In the genomic region with DNA sequence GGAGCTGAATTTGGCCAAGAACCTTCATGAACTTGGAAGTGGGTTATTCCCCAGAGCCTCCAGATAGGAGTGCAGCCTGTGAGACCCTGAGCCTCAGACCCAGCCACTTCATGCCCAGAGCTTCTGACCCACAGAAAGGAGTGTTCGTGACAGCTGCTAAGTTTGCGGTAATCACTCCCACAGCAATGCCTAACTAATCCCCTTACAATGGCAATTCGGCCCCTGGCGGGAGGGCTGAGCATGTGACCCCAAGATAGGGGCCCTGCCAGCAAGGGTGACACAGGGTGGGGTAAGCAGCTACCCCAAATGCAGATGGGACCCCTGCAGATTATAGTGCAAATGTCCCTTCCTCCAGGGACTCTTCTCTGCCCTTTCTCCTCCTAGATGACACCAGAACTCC, we compare ENCODE assay signal across 26 cellular contexts. TPM values are rescaled to one million over a fixed set of nuclear protein-coding genes. Genes with fewer than 3 reads are reported as not detected.
A peak's percentile ranks its signal among the peaks of the same experiment; 100 is the strongest.
DNase-seq lines count a peak whose midpoint lies in the region; ATAC-seq, FAIRE-seq and TF ChIP-seq lines count a peak whose summit lies in the region.
"Had no signal": no experiment of that assay in that cellular context is flagged by ENCODE, and none has a peak within 500 bp of the region (broad histone marks: within the 10 kb centered on the region; RNA-seq: fewer than 3 reads in every experiment).

No MANE protein-coding gene starts in this region.

- H3K27me3 ChIP-seq in SJCRH30 (no peaks in the 10 kb centered on the region), endothelial cell of umbilical vein (ENCODE audit: control insufficient read depth in 2 of 2, insufficient read depth in 2 of 2, low read length in 2 of 2) (peaks cover 0 to 2% of the 10 kb centered on the region in 2 experiments), parathyroid adenoma (ENCODE audit: control insufficient read depth, insufficient read depth, low read length) (no peaks in the 10 kb centered on the region)
- H3K27me3 ChIP-seq: BE2C had no signal

- H3K4me1 ChIP-seq in SJCRH30 = peaks cover 19% of the 10 kb centered on the region
- H3K4me1 ChIP-seq in endothelial cell of umbilical vein (ENCODE audit: control insufficient read depth, extremely low read depth, insufficient read depth, low read length) = no peaks in the 10 kb centered on the region
- peaks cover 57% of the 10 kb centered on the region for H3K4me1 ChIP-seq in parathyroid adenoma

- TF ChIP-seq POLR2A in endothelial cell of umbilical vein (IDR thresholded peaks at IDR 0.05; ENCODE audit: low read depth, low read length) = no peak

- DNase-seq in NCI-H82 (lab: John Stamatoyannopoulos, UW) (peak; percentile 58), SJCRH30 (peak; percentile 69 to 80), endothelial cell of umbilical vein (ENCODE audit: low read depth, low spot score) (no peak), A172 (ENCODE audit: low spot score) (no peak)
- DNase-seq: ACHN; BE2C; C1 segment of cervical spinal cord; CD4-positive, CD25-positive, alpha-beta regulatory T cell; CD8-positive, alpha-beta memory T cell; COR-L47; DMS 273 treated with DMSO at 0.1 percent for 48 hours; DMS53; DND-41; EL; GM23248; HCEC 1CT had no signal

- no peak overlapping the region for H3K4me2 ChIP-seq in endothelial cell of umbilical vein (ENCODE audit: insufficient read depth, low read length)
- no peak overlapping the region for H3K4me2 ChIP-seq in parathyroid adenoma (ENCODE audit: low read length)

- no peak for TF ChIP-seq CTCF in endothelial cell of umbilical vein (IDR thresholded peaks at IDR 0.05; ENCODE audit: extremely low read depth in 1 of 2, insufficient read depth in 1 of 2, low read depth in 1 of 2, low read length in 2 of 2)
- no peak for TF ChIP-seq CTCF in parathyroid adenoma (IDR thresholded peaks at IDR 0.05)

- intact Hi-C loops in endothelial cell of umbilical vein (cut with micrococcal nuclease) = no loop called here

- no TSS peak for BruUV-seq in endothelial cell of umbilical vein (replicated peaks; lab: Mats Ljungman, UMichigan)

- no peaks in the 10 kb centered on the region for H3K79me2 ChIP-seq in endothelial cell of umbilical vein (ENCODE audit: control insufficient read depth, insufficient read depth, low read length)
- no peaks in the 10 kb centered on the region for H3K79me2 ChIP-seq in parathyroid adenoma

- H3K36me3 ChIP-seq in SJCRH30 (no peaks in the 10 kb centered on the region), endothelial cell of umbilical vein (ENCODE audit: control insufficient read depth in 2 of 2, extremely low read depth in 1 of 2, insufficient read depth in 2 of 2, low read length in 2 of 2) (no peaks in the 10 kb centered on the region), parathyroid adenoma (ENCODE audit: control insufficient read depth, insufficient read depth, low read length) (no peaks in the 10 kb centered on the region)
- H3K36me3 ChIP-seq: BE2C had no signal

- H3K9ac ChIP-seq in endothelial cell of umbilical vein (replicated peaks; ENCODE audit: extremely low read depth, insufficient read depth, low read length) (no peak overlapping the region), parathyroid adenoma (no peak overlapping the region)
- H3K9ac ChIP-seq: GM23248 had no signal

- CTCF ChIA-PET in endothelial cell of umbilical vein (lab: Charles Lee) = no interaction called here

- POLR2A ChIA-PET in endothelial cell of umbilical vein (lab: Charles Lee) = no interaction called here

- H3K27ac ChIP-seq in SJCRH30 = peak overlapping the region; percentile 71
- no peak overlapping the region for H3K27ac ChIP-seq in endothelial cell of umbilical vein (ENCODE audit: insufficient read depth, low read depth, low read length)
- H3K27ac ChIP-seq in parathyroid adenoma = peak overlapping the region; percentile 100
- H3K27ac ChIP-seq: GM23248 had no signal

- H3K9me3 ChIP-seq in SJCRH30 (replicated peaks) (no peaks in the 10 kb centered on the region), endothelial cell of umbilical vein (replicated peaks; ENCODE audit: control insufficient read depth, insufficient read depth, low read length) (no peaks in the 10 kb centered on the region), parathyroid adenoma (ENCODE audit: control insufficient read depth, low read length) (no peaks in the 10 kb centered on the region)
- H3K9me3 ChIP-seq: BE2C had no signal

- peak; percentile 31 for FAIRE-seq in endothelial cell of umbilical vein (lab: Jason Lieb, UNC)
- FAIRE-seq: A204.1, GM12878, GM19239, HepG2 had no signal

- H2AFZ ChIP-seq in endothelial cell of umbilical vein (ENCODE audit: low read depth, low read length) (no peak overlapping the region), parathyroid adenoma (no peak overlapping the region)
- H2AFZ ChIP-seq: GM23248 had no signal

- H4K20me1 ChIP-seq in endothelial cell of umbilical vein (replicated peaks; ENCODE audit: control insufficient read depth, extremely low read depth, insufficient read depth, low read length) = no peaks in the 10 kb centered on the region

- H3K9me1 ChIP-seq in endothelial cell of umbilical vein (replicated peaks; ENCODE audit: control insufficient read depth, extremely low read depth, insufficient read depth, low read length) = no peaks in the 10 kb centered on the region

- ATAC-seq in HG02588 (IDR thresholded peaks at IDR 0.05; ENCODE audit: unreplicated experiment) (no peak), HG02623 (IDR thresholded peaks at IDR 0.05; ENCODE audit: unreplicated experiment) (no peak)
- ATAC-seq: GM12878, HepG2 had no signal

- dilution Hi-C loops in endothelial cell of umbilical vein (cut with MboI; ENCODE audit: extremely low pct_ligation_motif_present, low sequenced_read_pairs) = no loop called here

- H3K4me3 ChIP-seq in SJCRH30 (no peak overlapping the region), endothelial cell of umbilical vein (replicated peaks in 1 of 3; ENCODE audit: insufficient read depth in 1 of 3, low read depth in 1 of 3, low read length in 3 of 3) (no peak overlapping the region), parathyroid adenoma (ENCODE audit: low read depth, low read length) (no peak overlapping the region)
- H3K4me3 ChIP-seq: GM12878, GM23248 had no signal

TF ChIP-seq in endothelial cell of umbilical vein, 7 proteins besides CTCF, POLR2A, EP300 and RAD21 (continues in another document):
- no peak for TF ChIP-seq JUN (IDR thresholded peaks at IDR 0.05; ENCODE audit: borderline replicate concordance, insufficient read depth, insufficient read length, low read depth)
- no peak for TF ChIP-seq EZH2 (IDR thresholded peaks at IDR 0.05; ENCODE audit: borderline replicate concordance, low read depth, low read length, severe bottlenecking)
- TF ChIP-seq GATA2 (IDR thresholded peaks at IDR 0.05; ENCODE audit: insufficient read depth, insufficient read length, low read depth, low read length) = no peak
- TF ChIP-seq MYC (IDR thresholded peaks at IDR 0.05; ENCODE audit: low read depth, low read length) = no peak
- TF ChIP-seq FOS (IDR thresholded peaks at IDR 0.05; ENCODE audit: borderline replicate concordance, insufficient read depth, low read length) = no peak
- no peak for TF ChIP-seq POLR2AphosphoS5 (IDR thresholded peaks at IDR 0.05; ENCODE audit: insufficient read depth, low read depth, low read length)

RNA-seq across cellular contexts. Expression of a gene that starts 22.5 kb away (rescaled TPM):
- not detected in 2 replicates for total RNA-seq in SJCRH30 (2014; rRNA removed; shearing (Covaris generic))
- total RNA-seq in endothelial cell of umbilical vein = not detected in 2 replicates
- polyA plus RNA-seq in endothelial cell of umbilical vein = not detected in 2 replicates
- not detected in 2 replicates for polyA plus RNA-seq in endothelial cell of umbilical vein (2011; cell fraction: cytosol; rRNA removed)
- polyA plus RNA-seq in endothelial cell of umbilical vein (2011; cell fraction: nucleus; rRNA removed) = not detected in 2 replicates
- not detected in 2 replicates for polyA plus RNA-seq in endothelial cell of umbilical vein (2012)
- not detected in 2 replicates for polyA minus RNA-seq in endothelial cell of umbilical vein
- not detected for polyA minus RNA-seq in endothelial cell of umbilical vein (2011; cell fraction: cytosol; rRNA and poly(A)+ RNA removed)
- not detected in 2 replicates for polyA minus RNA-seq in endothelial cell of umbilical vein (2011; cell fraction: nucleus; rRNA and poly(A)+ RNA removed)
- total RNA-seq in A172 (2014; rRNA removed; shearing (Covaris generic)) = not detected in 2 replicates
- total RNA-seq: CD4-positive, CD25-positive, alpha-beta regulatory T cell; CD8-positive, alpha-beta memory T cell; G401; GM12878; GM23248; H4; HepG2 had no signal
- polyA plus RNA-seq: CD4-positive, CD25-positive, alpha-beta regulatory T cell; CD8-positive, alpha-beta memory T cell; GM12878; GM23248; HepG2; IgD-negative memory B cell had no signal

RNA-seq across cellular contexts. Expression of a gene that starts 32.7 kb away (rescaled TPM):
- not detected in 2 replicates for total RNA-seq in SJCRH30 (2014; rRNA removed; shearing (Covaris generic))
- total RNA-seq in endothelial cell of umbilical vein = 1.2 TPM in 2 replicates
- 0.36 and 0.43 TPM in 2 replicates for polyA plus RNA-seq in endothelial cell of umbilical vein
- polyA plus RNA-seq in endothelial cell of umbilical vein (2011; cell fraction: cytosol; rRNA removed) = 0.26 and 0.37 TPM in 2 replicates
- polyA plus RNA-seq in endothelial cell of umbilical vein (2011; cell fraction: nucleus; rRNA removed) = 0.94 and 1.0 TPM in 2 replicates
- 1.4 and 1.8 TPM in 2 replicates for polyA plus RNA-seq in endothelial cell of umbilical vein (2012)
- polyA minus RNA-seq in endothelial cell of umbilical vein = 0.56 and 0.96 TPM in 2 replicates
- polyA minus RNA-seq in endothelial cell of umbilical vein (2011; cell fraction: cytosol; rRNA and poly(A)+ RNA removed) = not detected
- polyA minus RNA-seq in endothelial cell of umbilical vein (2011; cell fraction: nucleus; rRNA and poly(A)+ RNA removed) = 0.82 TPM in 2 replicates
- 1.9 and 2.0 TPM in 2 replicates for total RNA-seq in A172 (2014; rRNA removed; shearing (Covaris generic))
- total RNA-seq: G401, H4 had no signal
- polyA plus RNA-seq: GM23248, HepG2 had no signal

RNA-seq across cellular contexts. Expression of a gene that starts 44.7 kb away (rescaled TPM):
- total RNA-seq in SJCRH30 (2014; rRNA removed; shearing (Covaris generic)) = 12.8 and 13.4 TPM in 2 replicates
- 8.5 and 11.0 TPM in 2 replicates for total RNA-seq in endothelial cell of umbilical vein
- 9.7 and 10.3 TPM in 2 replicates for polyA plus RNA-seq in endothelial cell of umbilical vein
- polyA plus RNA-seq in endothelial cell of umbilical vein (2011; cell fraction: cytosol; rRNA removed) = 6.1 TPM in 2 replicates
- polyA plus RNA-seq in endothelial cell of umbilical vein (2011; cell fraction: nucleus; rRNA removed) = 15.9 and 16.5 TPM in 2 replicates
- polyA plus RNA-seq in endothelial cell of umbilical vein (2012) = 6.4 and 8.3 TPM in 2 replicates
- 15.1 and 16.6 TPM in 2 replicates for polyA minus RNA-seq in endothelial cell of umbilical vein
- 3.9 TPM for polyA minus RNA-seq in endothelial cell of umbilical vein (2011; cell fraction: cytosol; rRNA and poly(A)+ RNA removed)
- polyA minus RNA-seq in endothelial cell of umbilical vein (2011; cell fraction: nucleus; rRNA and poly(A)+ RNA removed) = 8.3 and 10.0 TPM in 2 replicates
- total RNA-seq in A172 (2014; rRNA removed; shearing (Covaris generic)) = 7.0 and 7.3 TPM in 2 replicates

RNA-seq across cellular contexts. Expression of a gene that starts 57.0 kb away (rescaled TPM):
- not detected in 2 replicates for total RNA-seq in SJCRH30 (2014; rRNA removed; shearing (Covaris generic))
- not detected in 2 replicates for total RNA-seq in endothelial cell of umbilical vein
- not detected in 2 replicates for polyA plus RNA-seq in endothelial cell of umbilical vein
- not detected in 2 replicates for polyA plus RNA-seq in endothelial cell of umbilical vein (2011; cell fraction: cytosol; rRNA removed)
- not detected in 2 replicates for polyA plus RNA-seq in endothelial cell of umbilical vein (2011; cell fraction: nucleus; rRNA removed)
- not detected in 2 replicates for polyA plus RNA-seq in endothelial cell of umbilical vein (2012)
- not detected in 2 replicates for polyA minus RNA-seq in endothelial cell of umbilical vein
- not detected for polyA minus RNA-seq in endothelial cell of umbilical vein (2011; cell fraction: cytosol; rRNA and poly(A)+ RNA removed)
- polyA minus RNA-seq in endothelial cell of umbilical vein (2011; cell fraction: nucleus; rRNA and poly(A)+ RNA removed) = not detected in 2 replicates
- total RNA-seq in A172 (2014; rRNA removed; shearing (Covaris generic)) = not detected in 2 replicates
- total RNA-seq: CD4-positive, CD25-positive, alpha-beta regulatory T cell; CD8-positive, alpha-beta memory T cell; GM12878; GM23248; H4; HepG2 had no signal
- polyA plus RNA-seq: CD4-positive, CD25-positive, alpha-beta regulatory T cell; CD8-positive, alpha-beta memory T cell; GM12878; GM23248; HepG2; IgD-negative memory B cell had no signal

Comparison
In these comparisons a context has a peak if more than half of its experiments do, and no peak if none do; other contexts are left out.
1. DNase-seq: peak in NCI-H82 (single experiment) and SJCRH30 (2 of 2); none in endothelial cell of umbilical vein (single experiment) and A172 (single experiment).